Comparison of ENCODE assay signal across 8 cellular contexts in genomic region chr2:210171309-210172218, GRCh38. TPM values are rescaled to one million over a fixed set of nuclear protein-coding genes. Genes with fewer than 3 reads are reported as not detected.
DNase-seq lines count a peak whose midpoint lies in the region; ATAC-seq and TF ChIP-seq lines count a peak whose summit lies in the region.

Gene KANSL1L (minus strand): TSS chr2:210171409. CDS start chr2:210154582, 16,827 bp downstream.

- no peaks in the 10 kb centered on the region for H3K36me3 Mint-ChIP-seq in activated naive CD4-positive, alpha-beta T cell treated with anti-CD3 and anti-CD28 coated beads, Interleukin-2, amount 10 ng/mL, durations not matched to agents 7 days and 5 days

- H3K9me3 ChIP-seq in SJSA1 (replicated peaks) (no peaks in the 10 kb centered on the region), gastroesophageal sphincter (no peaks in the 10 kb centered on the region)

- CTCF ChIA-PET in activated naive CD4-positive, alpha-beta T cell treated with anti-CD3 and anti-CD28 coated beads, Interleukin-2, amount 10 ng/mL, durations not matched to agents 7 days and 5 days (lab: Charles Lee) = no interaction called here

- TF ChIP-seq EP300 in gastroesophageal sphincter (IDR thresholded peaks at IDR 0.05) = no peak

- peaks cover 31% of the 10 kb centered on the region for H3K4me1 Mint-ChIP-seq in activated naive CD4-positive, alpha-beta T cell treated with anti-CD3 and anti-CD28 coated beads, Interleukin-2, amount 10 ng/mL, durations not matched to agents 7 days and 5 days

- H3K4me1 ChIP-seq in SJSA1 (replicated peaks) (peaks cover 25% of the 10 kb centered on the region), gastroesophageal sphincter (peaks cover 7 to 40% (median 7%) of the 10 kb centered on the region in 3 donors)

- H3K4me3 Mint-ChIP-seq in activated naive CD4-positive, alpha-beta T cell treated with anti-CD3 and anti-CD28 coated beads, Interleukin-2, amount 10 ng/mL, durations not matched to agents 7 days and 5 days = peak within 1 kb of the TSS; percentile 98

- H3K36me3 ChIP-seq in SJSA1 (no peaks in the 10 kb centered on the region), gastroesophageal sphincter (no peaks in the 10 kb centered on the region)

- TF ChIP-seq CTCF in HFF-Myc (IDR thresholded peaks at IDR 0.05; ENCODE audit: low read depth, low read length, missing control alignments) (no peak), gastroesophageal sphincter (IDR thresholded peaks at IDR 0.05) (no peak)

- WGBS in gastroesophageal sphincter (ENCODE audit: low coverage in 1 of 2), 2 donors = 2% methylated on average over 7 to 25 of the region's 67 CpGs

- peaks cover 26% of the 10 kb centered on the region for H3K27me3 Mint-ChIP-seq in activated naive CD4-positive, alpha-beta T cell treated with anti-CD3 and anti-CD28 coated beads, Interleukin-2, amount 10 ng/mL, durations not matched to agents 7 days and 5 days

- H3K27me3 ChIP-seq in SJSA1 (replicated peaks) (no peaks in the 10 kb centered on the region), gastroesophageal sphincter (no peaks in the 10 kb centered on the region)

- peak; percentile 93 for ATAC-seq in gastroesophageal sphincter

- no peaks in the 10 kb centered on the region for H3K9me3 Mint-ChIP-seq in activated naive CD4-positive, alpha-beta T cell treated with anti-CD3 and anti-CD28 coated beads, Interleukin-2, amount 10 ng/mL, durations not matched to agents 7 days and 5 days

- H3K4me3 ChIP-seq in HFF-Myc (replicated peaks; ENCODE audit: low read depth, low read length) (peak within 1 kb of the TSS; percentile 60), SJSA1 (peak within 1 kb of the TSS; percentile 90), gastroesophageal sphincter (peak within 1 kb of the TSS; percentile 46 to 87)

- peak within 1 kb of the TSS; percentile 99 for H3K27ac ChIP-seq in SJSA1
- H3K27ac ChIP-seq in gastroesophageal sphincter = peak within 1 kb of the TSS; percentile 87 to 100 (median 100)
- peak within 1 kb of the TSS; percentile 99 for H3K27ac ChIP-seq in substantia nigra (ENCODE audit: low read depth, low read length, poor library complexity, severe bottlenecking)

- TF ChIP-seq POLR2A in gastroesophageal sphincter (IDR thresholded peaks at IDR 0.05) = peak; percentile 76 to 87

- peak within 1 kb of the TSS; percentile 90 for H3K27ac Mint-ChIP-seq in activated naive CD4-positive, alpha-beta T cell treated with anti-CD3 and anti-CD28 coated beads, Interleukin-2, amount 10 ng/mL, durations not matched to agents 7 days and 5 days

- DNase-seq in GM03348 (ENCODE audit: low spot score) (peak; percentile 98), HFF-Myc (ENCODE audit: extremely low read depth, low read depth) (peak; percentile 70), MV-4-11 (lab: John Stamatoyannopoulos, UW) (peak; percentile 91), SJSA1 (ENCODE audit: low read depth in 1 of 2, low spot score in 2 of 2) (peak; percentile 92 to 98), non-pigmented ciliary epithelial cell (ENCODE audit: low read depth) (peak; percentile 82), substantia nigra (lab: John Stamatoyannopoulos, UW) (peak; percentile 86 to 99 (median 97))
- DNase-seq in activated naive CD4-positive, alpha-beta T cell treated with anti-CD3 and anti-CD28 coated beads, Interleukin-2, amount 10 ng/mL, durations not matched to agents 7 days and 5 days = peak; percentile 97

RNA-seq across cellular contexts. Expression of gene KANSL1L, which starts in this region (rescaled TPM):
- total RNA-seq in SJSA1 (2014; rRNA removed; shearing (Covaris generic)) = 17.7 and 32.9 TPM in 2 replicates
- total RNA-seq in gastroesophageal sphincter = 10 to 100 TPM; 24.2 to 54.6 (median 37.9) TPM

Comparison
In these comparisons a context has a peak if more than half of its experiments do, and no peak if none do; other contexts are left out.
1. Peak in every context shown above with its lines: DNase-seq, ATAC-seq, H3K4me3 ChIP-seq and H3K27ac ChIP-seq.